In genomic region chr2:64609229-64609994, GRCh38 we compare ENCODE assay signal across 8 cellular contexts. TPM values are rescaled to one million over a fixed set of nuclear protein-coding genes. Genes with fewer than 3 reads are reported as not detected.
A peak's percentile ranks its signal among the peaks of the same experiment; 100 is the strongest.
DNase-seq lines count a peak whose midpoint lies in the region; ATAC-seq and TF ChIP-seq lines count a peak whose summit lies in the region.

No MANE protein-coding gene starts in this region.

- no peaks in the 10 kb centered on the region for H3K36me3 ChIP-seq in right lobe of liver

- no peaks in the 10 kb centered on the region for H3K9me3 ChIP-seq in right lobe of liver

- WGBS in right lobe of liver (ENCODE audit: insufficient coverage, low coverage, low lambda C conversion rate, missing lambda C conversion rate): 5% methylated on average over 10 of the region's 73 CpGs

- H3K27ac ChIP-seq in right lobe of liver: peak overlapping the region; percentile 69 to 77 (median 74)

- H3K27me3 ChIP-seq in right lobe of liver: no peaks in the 10 kb centered on the region

- H3K4me3 ChIP-seq in right lobe of liver: peak overlapping the region; percentile 55 to 60 (median 57)

- H3K4me1 ChIP-seq in right lobe of liver: peaks cover 0 to 16% (median 7%) of the 10 kb centered on the region in 4 donors

- DNase-seq in AG20443 (ENCODE audit: low spot score) (peak; percentile 94), GM19238 (ENCODE audit: insufficient read length, low spot score) (peak; percentile 79), HT-29 (ENCODE audit: low spot score) (peak; percentile 64), dermis blood vessel endothelial cell (peak; percentile 76), right lobe of liver (peak; percentile 76 to 83 (median 80)), NCI-H1092 treated with DMSO at 0.1 percent for 48 hours (lab: John Stamatoyannopoulos, UW) (no peak)
- DNase-seq in activated CD4-positive, CD25-positive, alpha-beta regulatory T cell treated with anti-CD3 and anti-CD28 coated beads, Interleukin-2, amount 50 U/mL, for 72 hours: peak; percentile 79
- DNase-seq in stimulated activated CD4-positive, alpha-beta T cell treated with anti-CD3 and anti-CD28 coated beads, TNF-alpha, amount 100 ng/mL, for 4 hours (ENCODE audit: low read depth in 3 of 3): peak; percentile 32 to 50 (median 37)

- peak; percentile 67 to 90 (median 83) for ATAC-seq in right lobe of liver

- peak; percentile 57 for TF ChIP-seq POLR2A in right lobe of liver (IDR thresholded peaks at IDR 0.05)

- intact Hi-C loops in right lobe of liver (cut with DNase I): no loop called here

- peak; percentile 11 to 79 (median 50) for TF ChIP-seq CTCF in right lobe of liver (IDR thresholded peaks at IDR 0.05)

RNA-seq across cellular contexts. Expression of gene SERTAD2, which starts 44.3 kb away (rescaled TPM):
- total RNA-seq in HT-29 (2014; rRNA removed; shearing (Covaris generic)): 6.1 and 6.6 TPM in 2 replicates
- total RNA-seq in dermis blood vessel endothelial cell: 6.6 and 9.5 TPM in 2 replicates
- 10 to 100 TPM in 2 of 6 experiments, 1 to 10 TPM in 4; 3.7 to 14.4 (median 8.4) TPM for total RNA-seq in right lobe of liver
